In the genomic region with DNA sequence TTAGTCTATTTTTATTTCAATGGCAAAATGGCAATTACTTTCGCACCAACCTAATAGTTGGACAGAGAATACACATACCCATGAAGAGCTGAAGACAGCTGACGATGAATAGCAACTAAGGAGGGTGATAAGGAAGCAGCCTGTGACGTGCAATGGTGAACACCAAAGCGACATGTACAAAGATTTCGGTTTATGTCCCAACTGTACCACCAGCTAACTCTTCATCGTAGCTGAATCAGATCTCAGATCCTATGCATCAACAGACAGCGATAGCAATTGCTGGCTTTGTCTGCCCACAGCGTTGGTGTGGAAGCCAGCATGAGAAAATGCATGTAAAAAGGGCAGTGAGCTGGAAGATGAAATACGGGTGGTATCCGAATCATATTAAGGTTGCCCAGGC, we compare ENCODE assay signal across 29 cellular contexts.
"Had no signal": no experiment of that assay in that cellular context is flagged by ENCODE, and none has a peak within 500 bp of the region (broad histone marks: within the 10 kb centered on the region; RNA-seq: fewer than 3 reads in every experiment).

No MANE protein-coding gene starts in this region.

- H3K27ac Mint-ChIP-seq: activated CD4-positive, alpha-beta T cell treated with anti-CD3 and anti-CD28 coated beads for 36 hours; activated CD4-positive, alpha-beta T cell treated with anti-CD3 and anti-CD28 coated beads, Interleukin-2, amount 10 ng/mL, durations not matched to agents 7 days and 5 days; activated CD8-positive, alpha-beta T cell treated with anti-CD3 and anti-CD28 coated beads, Interleukin-2, amount 10 ng/mL, durations not matched to agents 7 days and 5 days; activated naive CD4-positive, alpha-beta T cell treated with anti-CD3 and anti-CD28 coated beads, Interleukin-2, amount 50 U/mL, for 24 hours; activated naive CD8-positive, alpha-beta T cell treated with anti-CD3 and anti-CD28 coated beads, Interleukin-2, amount 10 ng/mL, durations not matched to agents 7 days and 5 days; WTC11 had no signal

- H3K27ac ChIP-seq: ascending aorta, cardiac muscle cell, SJCRH30, SK-N-MC had no signal

- H3K9me3 ChIP-seq: ascending aorta, SJCRH30 had no signal

- H3K27me3 Mint-ChIP-seq: activated CD4-positive, alpha-beta T cell treated with anti-CD3 and anti-CD28 coated beads for 36 hours; activated naive CD4-positive, alpha-beta T cell treated with anti-CD3 and anti-CD28 coated beads, Interleukin-2, amount 50 U/mL, for 24 hours had no signal

- DNase-seq: activated CD4-positive, alpha-beta T cell treated with anti-CD3 and anti-CD28 coated beads for 36 hours; activated CD4-positive, alpha-beta T cell treated with anti-CD3 and anti-CD28 coated beads, Interleukin-2, amount 10 ng/mL, durations not matched to agents 7 days and 5 days; activated CD4-positive, alpha-beta T cell treated with anti-CD3 and anti-CD28 coated beads, Interleukin-2, amount 50 U/mL, for 48 hours; activated CD8-positive, alpha-beta T cell treated with anti-CD3 and anti-CD28 coated beads, Interleukin-2, amount 10 ng/mL, durations not matched to agents 7 days and 5 days; activated gamma-delta T cell; activated naive CD4-positive, alpha-beta T cell treated with Interleukin-2 at 50 U/mL for 16 hours; activated naive CD8-positive, alpha-beta T cell treated with anti-CD3 and anti-CD28 coated beads, Interleukin-2, amount 10 ng/mL, durations not matched to agents 7 days and 5 days; activated T-cell treated with anti-CD3 and anti-CD28 coated beads for 4 hours; activated T-cell treated with anti-CD3 and anti-CD28 coated beads, Interleukin-2, amount 50 U/mL, for 4 hours; amygdala; NCI-H1105; NCI-H1417 treated with DMSO at 0.1 percent for 48 hours; NCI-H187 treated with DMSO at 0.1 percent for 48 hours; NCI-H2171 treated with DMSO at 0.1 percent for 48 hours; NCI-H2227 treated with DMSO at 0.1 percent for 48 hours; NCI-H446; NCI-H510A treated with DMSO at 0.1 percent for 48 hours; NCI-H526 treated with DMSO at 0.1 percent for 48 hours; NCI-H774; SHP77; SJCRH30 had no signal

- H3K4me1 Mint-ChIP-seq: central memory CD8-positive, alpha-beta T cell; WTC11 had no signal

- H3K36me3 ChIP-seq: ascending aorta, cardiac muscle cell, SJCRH30 had no signal

- H3K4me3 Mint-ChIP-seq: activated CD4-positive, alpha-beta T cell treated with anti-CD3 and anti-CD28 coated beads for 36 hours; activated CD4-positive, alpha-beta T cell treated with anti-CD3 and anti-CD28 coated beads, Interleukin-2, amount 10 ng/mL, durations not matched to agents 7 days and 5 days; activated CD8-positive, alpha-beta T cell treated with anti-CD3 and anti-CD28 coated beads, Interleukin-2, amount 10 ng/mL, durations not matched to agents 7 days and 5 days; activated naive CD4-positive, alpha-beta T cell treated with anti-CD3 and anti-CD28 coated beads, Interleukin-2, amount 50 U/mL, for 24 hours; activated naive CD8-positive, alpha-beta T cell treated with anti-CD3 and anti-CD28 coated beads, Interleukin-2, amount 10 ng/mL, durations not matched to agents 7 days and 5 days; activated T-cell treated with anti-CD3 and anti-CD28 coated beads, Interleukin-2, amount 50 U/mL, for 4 hours; central memory CD8-positive, alpha-beta T cell; WTC11 had no signal

- ATAC-seq: activated CD4-positive, CD25-positive, alpha-beta regulatory T cell treated with anti-CD3 and anti-CD28 coated beads, Interleukin-2, amount 50 U/mL, for 24 hours; activated CD8-positive, alpha-beta T cell treated with anti-CD3 and anti-CD28 coated beads, Interleukin-2, amount 10 ng/mL, durations not matched to agents 7 days and 5 days; activated T-cell treated with anti-CD3 and anti-CD28 coated beads, Interleukin-2, amount 50 U/mL, for 4 hours; Panc1; WTC11 had no signal

- H3K4me1 ChIP-seq: SJCRH30 had no signal

- H3K4me3 ChIP-seq: ascending aorta, cardiac muscle cell, SJCRH30, SK-N-MC had no signal

- H3K27me3 ChIP-seq: ascending aorta, cardiac muscle cell, SJCRH30 had no signal
